In the genomic region with DNA sequence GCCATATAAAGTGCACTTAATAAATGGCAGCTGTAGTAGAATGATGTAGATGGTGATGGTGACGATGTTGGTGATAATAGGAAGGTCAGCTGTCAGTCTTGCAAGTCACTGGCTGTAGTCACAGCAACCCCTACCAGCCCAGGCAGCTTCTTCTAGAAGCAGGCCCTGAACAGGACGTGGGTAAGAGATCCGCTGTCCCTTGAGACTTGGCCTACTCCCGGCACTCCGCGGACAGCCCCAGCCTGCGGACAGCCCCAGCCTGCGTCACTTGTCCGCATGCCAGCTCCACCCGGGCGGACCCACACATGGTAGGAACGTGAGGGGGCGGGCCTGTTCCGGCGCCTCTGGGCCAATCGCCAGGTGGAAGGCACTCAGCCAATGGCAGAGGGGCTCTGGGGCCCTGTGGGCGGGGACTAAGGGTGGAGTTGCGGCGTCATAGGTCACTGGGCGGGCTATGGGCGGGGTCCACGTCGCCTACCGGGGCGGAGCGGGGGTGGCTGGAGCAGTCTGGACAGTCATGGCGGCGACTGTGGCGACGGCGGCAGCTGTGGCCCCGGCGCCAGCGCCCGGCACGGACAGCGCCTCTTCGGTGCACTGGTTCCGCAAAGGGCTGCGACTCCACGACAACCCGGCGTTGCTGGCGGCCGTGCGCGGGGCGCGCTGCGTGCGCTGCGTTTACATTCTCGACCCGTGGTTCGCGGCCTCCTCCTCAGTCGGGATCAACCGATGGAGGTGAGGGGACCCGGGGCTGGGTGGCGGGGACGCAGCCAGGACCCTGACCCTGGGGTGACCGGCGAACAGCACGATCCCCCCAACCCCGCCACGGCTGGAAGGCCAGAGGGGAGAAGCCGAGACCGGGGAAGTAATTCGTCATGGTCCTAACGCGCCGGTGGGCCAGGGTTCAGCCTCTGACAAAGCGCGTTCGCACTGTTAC, we compare ENCODE assay signal across 8 cellular contexts. TPM values are rescaled to one million over a fixed set of nuclear protein-coding genes. Genes with fewer than 3 reads are reported as not detected.
DNase-seq lines count a peak whose midpoint lies in the region; ATAC-seq, FAIRE-seq and TF ChIP-seq lines count a peak whose summit lies in the region.

A gene (plus strand): TSS at position 502 of the 934 bp plus-strand sequence. CDS start 16 bp downstream, at position 518.

- 0% methylated on average over 65 to 75 of the region's 75 CpGs for WGBS in pancreas, 2 donors

- H3K9me3 ChIP-seq in pancreas (no peaks in the 10 kb centered on the region), tibial artery (no peaks in the 10 kb centered on the region)

- H3K27me3 ChIP-seq in pancreas (no peaks in the 10 kb centered on the region), tibial artery (no peaks in the 10 kb centered on the region)

- peak within 1 kb of the TSS; percentile 89 to 95 (median 92) for H3K27ac ChIP-seq in pancreas
- peak within 1 kb of the TSS; percentile 97 to 99 for H3K27ac ChIP-seq in tibial artery

- H3K36me3 ChIP-seq in pancreas (no peaks in the 10 kb centered on the region), tibial artery (no peaks in the 10 kb centered on the region)

- intact Hi-C loops in Right ventricle myocardium inferior (cut with DNase I) (loop anchor here (5.0 to 10.0 kb wide), 3 partner anchors 72 to 275 kb away; a partner anchor contains a TSS), pancreas (cut with DNase I) (no loop called here), tibial artery (cut with DNase I; ENCODE audit: low total_unique reads) (no loop called here)

- H3K4me3 ChIP-seq in GM12864 (ENCODE audit: low read depth, low read length) (peak within 1 kb of the TSS; percentile 76), pancreas (peak within 1 kb of the TSS; percentile 63 to 92 (median 80)), tibial artery (peak within 1 kb of the TSS; percentile 91 to 98)

- H3K4me1 ChIP-seq in pancreas (peaks cover 27 to 40% (median 39%) of the 10 kb centered on the region in 3 donors), tibial artery (peaks cover 0 to 61% (median 49%) of the 10 kb centered on the region in 4 donors)

- TF ChIP-seq CTCF in GM12864 (IDR thresholded peaks at IDR 0.05; ENCODE audit: low read depth, low read length, missing control alignments), result no peak
- no peak for TF ChIP-seq CTCF in pancreas (IDR thresholded peaks at IDR 0.05)
- TF ChIP-seq CTCF in tibial artery (IDR thresholded peaks at IDR 0.05), result peak in 1 of 2 experiments; percentile 7

- FAIRE-seq in pancreas (lab: Jason Lieb, UNC), result peak; percentile 63

- peak; percentile 90 for DNase-seq in GM12864 (ENCODE audit: low read depth)
- peak; percentile 98 to 99 (median 99) for DNase-seq in NCI-H1417 (lab: John Stamatoyannopoulos, UW)
- DNase-seq in SW 1271 (lab: John Stamatoyannopoulos, UW), result peak; percentile 91 to 92
- DNase-seq in activated naive CD8-positive, alpha-beta T cell treated with anti-CD3 and anti-CD28 coated beads, Interleukin-2, amount 50 U/mL, for 16 hours (ENCODE audit: low read depth, low spot score), result peak; percentile 96
- DNase-seq in Right ventricle myocardium inferior (ENCODE audit: missing footprints), result peak; percentile 99
- peak; percentile 99 to 100 (median 100) for DNase-seq in pancreas
- DNase-seq in tibial artery, result peak; percentile 99 to 100

- peak; percentile 94 for ATAC-seq in HG02759 (IDR thresholded peaks at IDR 0.05; ENCODE audit: unreplicated experiment)
- peak; percentile 98 for ATAC-seq in Right ventricle myocardium inferior
- peak; percentile 89 to 95 (median 91) for ATAC-seq in pancreas

RNA-seq across cellular contexts. Expression of the gene that starts here (rescaled TPM):
- total RNA-seq in Right ventricle myocardium inferior, result 69.8 TPM
- 10 to 100 TPM; 15.3 to 29.4 (median 20.7) TPM for total RNA-seq in pancreas
- polyA plus RNA-seq in pancreas, result 10 to 100 TPM; 16.0 to 28.5 TPM

Comparison
In these comparisons a context has a peak if more than half of its experiments do, and no peak if none do; other contexts are left out.
1. Peak in every context shown above with its lines: DNase-seq, ATAC-seq, H3K4me3 ChIP-seq and H3K27ac ChIP-seq.